ENCODE assay signal across 12 cellular contexts in genomic region chr2:5360081-5360480, GRCh38.
A peak's percentile ranks its signal among the peaks of the same experiment; 100 is the strongest.
DNase-seq lines count a peak whose midpoint lies in the region; ATAC-seq and TF ChIP-seq lines count a peak whose summit lies in the region.
"Had no signal": no experiment of that assay in that cellular context is flagged by ENCODE, and none has a peak within 500 bp of the region (broad histone marks: within the 10 kb centered on the region; RNA-seq: fewer than 3 reads in every experiment).

No MANE protein-coding gene starts in this region.

- no peaks in the 10 kb centered on the region for H3K4me1 ChIP-seq in esophagus muscularis mucosa
- no peaks in the 10 kb centered on the region for H3K4me1 ChIP-seq in CD8-positive, alpha-beta T cell (ENCODE audit: insufficient read depth, low read length)

- DNase-seq in DMS 273 (lab: John Stamatoyannopoulos, UW; ENCODE audit: unreplicated experiment) (peak; percentile 46), NCI-H2171 (lab: John Stamatoyannopoulos, UW) (peak; percentile 85), esophagus muscularis mucosa (ENCODE audit: extremely low spot score) (peak; percentile 80), NCI-H1930 (lab: John Stamatoyannopoulos, UW) (no peak)
- DNase-seq in CD8-positive, alpha-beta T cell, result no peak
- DNase-seq: CD4-positive, alpha-beta memory T cell; COR-L47 had no signal

- H3K36me3 Mint-ChIP-seq in stimulated activated memory B cell treated with anti-CD40 and anti-IgM and Interleukin-4, amounts not matched to agents 10 μg/mL and 1 μg/mL and 100 μg/mL, for 72 hours, result no peaks in the 10 kb centered on the region
- H3K36me3 Mint-ChIP-seq in CD8-positive, alpha-beta T cell, result no peaks in the 10 kb centered on the region
- H3K36me3 Mint-ChIP-seq: CD4-positive, alpha-beta memory T cell had no signal

- H3K9me3 ChIP-seq in esophagus muscularis mucosa, result no peaks in the 10 kb centered on the region
- no peaks in the 10 kb centered on the region for H3K9me3 ChIP-seq in CD8-positive, alpha-beta T cell (ENCODE audit: low read length)

- no peak overlapping the region for H3K27ac ChIP-seq in esophagus muscularis mucosa (replicated peaks in 1 of 4)
- no peak overlapping the region for H3K27ac ChIP-seq in CD8-positive, alpha-beta T cell (ENCODE audit: low read depth, low read length)
- H3K27ac ChIP-seq: C4-2B had no signal

- WGBS in esophagus muscularis mucosa, result 83% methylated on average over 9 of the region's 9 CpGs

- intact Hi-C loops in esophagus muscularis mucosa (cut with DNase I), result no loop called here
- intact Hi-C loops in CD8-positive, alpha-beta T cell (cut with DNase I, micrococcal nuclease), result no loop called here

- POLR2A ChIA-PET in CD8-positive, alpha-beta T cell (lab: Charles Lee), result no interaction called here

- no peaks in the 10 kb centered on the region for H3K27me3 ChIP-seq in esophagus muscularis mucosa
- no peaks in the 10 kb centered on the region for H3K27me3 ChIP-seq in CD8-positive, alpha-beta T cell (ENCODE audit: insufficient read depth, low read length)

- TF ChIP-seq EP300 in esophagus muscularis mucosa (IDR thresholded peaks at IDR 0.05), result no peak

- H3K36me3 ChIP-seq in esophagus muscularis mucosa, result no peaks in the 10 kb centered on the region
- H3K36me3 ChIP-seq in CD8-positive, alpha-beta T cell (ENCODE audit: insufficient read depth, low read length), result no peaks in the 10 kb centered on the region

- H3K27me3 Mint-ChIP-seq in stimulated activated memory B cell treated with anti-CD40 and anti-IgM and Interleukin-4, amounts not matched to agents 10 μg/mL and 1 μg/mL and 100 μg/mL, for 72 hours, result no peaks in the 10 kb centered on the region
- no peaks in the 10 kb centered on the region for H3K27me3 Mint-ChIP-seq in CD8-positive, alpha-beta T cell (ENCODE audit: low read depth)
- H3K27me3 Mint-ChIP-seq: B cell; CD4-positive, alpha-beta memory T cell had no signal

- TF ChIP-seq CTCF in esophagus muscularis mucosa (IDR thresholded peaks at IDR 0.05), result no peak
- TF ChIP-seq CTCF in CD8-positive, alpha-beta T cell (IDR thresholded peaks at IDR 0.05), result no peak

- H3K4me3 ChIP-seq in esophagus muscularis mucosa, result no peak overlapping the region
- H3K4me3 ChIP-seq in CD8-positive, alpha-beta T cell (ENCODE audit: low read depth, low read length), result no peak overlapping the region

- H3K9me3 Mint-ChIP-seq in stimulated activated memory B cell treated with anti-CD40 and anti-IgM and Interleukin-4, amounts not matched to agents 10 μg/mL and 1 μg/mL and 100 μg/mL, for 72 hours, result peaks cover 5% of the 10 kb centered on the region
- peaks cover 2% of the 10 kb centered on the region for H3K9me3 Mint-ChIP-seq in CD8-positive, alpha-beta T cell

- no peak overlapping the region for H3K27ac Mint-ChIP-seq in stimulated activated memory B cell treated with anti-CD40 and anti-IgM and Interleukin-4, amounts not matched to agents 10 μg/mL and 1 μg/mL and 100 μg/mL, for 72 hours
- no peak overlapping the region for H3K27ac Mint-ChIP-seq in CD8-positive, alpha-beta T cell
- H3K27ac Mint-ChIP-seq: B cell; CD4-positive, alpha-beta memory T cell had no signal

- no peak overlapping the region for H3K4me3 Mint-ChIP-seq in stimulated activated memory B cell treated with anti-CD40 and anti-IgM and Interleukin-4, amounts not matched to agents 10 μg/mL and 1 μg/mL and 100 μg/mL, for 72 hours
- H3K4me3 Mint-ChIP-seq in CD8-positive, alpha-beta T cell, result no peak overlapping the region
- H3K4me3 Mint-ChIP-seq: B cell; CD4-positive, alpha-beta memory T cell had no signal

- no peak for TF ChIP-seq POLR2A in esophagus muscularis mucosa (IDR thresholded peaks at IDR 0.05; ENCODE audit: low read depth)

- H3K4me1 Mint-ChIP-seq in stimulated activated memory B cell treated with anti-CD40 and anti-IgM and Interleukin-4, amounts not matched to agents 10 μg/mL and 1 μg/mL and 100 μg/mL, for 72 hours, result no peaks in the 10 kb centered on the region
- no peaks in the 10 kb centered on the region for H3K4me1 Mint-ChIP-seq in CD8-positive, alpha-beta T cell (ENCODE audit: low read depth)
- H3K4me1 Mint-ChIP-seq: B cell had no signal

- CTCF ChIA-PET in CD8-positive, alpha-beta T cell (lab: Charles Lee), result no interaction called here

- no peak for ATAC-seq in activated CD4-positive, CD25-positive, alpha-beta regulatory T cell treated with anti-CD3 and anti-CD28 coated beads, Interleukin-2, amount 50 U/mL, for 24 hours
- ATAC-seq in stimulated activated memory B cell treated with anti-CD40 and anti-IgM and Interleukin-4, amounts not matched to agents 10 μg/mL and 1 μg/mL and 100 μg/mL, for 72 hours, result no peak
- no peak for ATAC-seq in CD8-positive, alpha-beta T cell
- ATAC-seq: HCT116 had no signal

Comparison
In these comparisons a context has a peak if more than half of its experiments do, and no peak if none do; other contexts are left out.
1. DNase-seq: peak in DMS 273 (single experiment), NCI-H2171 (single experiment) and esophagus muscularis mucosa (single experiment); none in NCI-H1930 (0 of 2) and CD8-positive, alpha-beta T cell (0 of 7).